ENCODE assay signal across 23 cellular contexts in the genomic region with DNA sequence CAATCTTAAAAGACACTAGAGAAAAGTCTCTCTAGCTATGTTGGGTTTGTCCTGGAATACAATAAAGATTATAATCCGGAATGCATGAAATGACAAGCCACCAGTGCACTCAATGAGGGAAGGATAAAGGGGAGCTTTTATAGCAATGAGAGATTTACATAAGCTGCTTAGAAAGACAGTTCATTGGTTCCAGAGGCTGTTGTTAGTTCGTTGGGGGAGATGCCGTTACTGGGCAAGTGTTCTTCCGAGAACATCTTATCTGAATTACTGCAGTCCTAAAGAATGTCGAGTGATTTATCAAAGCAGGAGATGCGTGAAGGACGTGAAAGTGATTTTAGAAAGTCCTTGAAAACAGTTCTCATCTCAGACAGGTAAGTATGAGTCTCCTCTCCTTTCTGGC. TPM values are rescaled to one million over a fixed set of nuclear protein-coding genes. Genes with fewer than 3 reads are reported as not detected.
DNase-seq lines count a peak whose midpoint lies in the region; ATAC-seq and TF ChIP-seq lines count a peak whose summit lies in the region.
"Had no signal": no experiment of that assay in that cellular context is flagged by ENCODE, and none has a peak within 500 bp of the region (broad histone marks: within the 10 kb centered on the region; RNA-seq: fewer than 3 reads in every experiment).

No MANE protein-coding gene starts in this region.

- H3K27ac ChIP-seq in WERI-Rb-1, result no peak overlapping the region
- no peak overlapping the region for H3K27ac ChIP-seq in left lung
- H3K27ac ChIP-seq in parathyroid adenoma, result no peak overlapping the region
- H3K27ac ChIP-seq: A549; BLaER1 treated with 17β-estradiol and CSF1 and Interleukin-3, amounts not matched to agents 10 nM and 100 nM; KMS-11; SJCRH30 had no signal

- no peak overlapping the region for H3K4me3 Mint-ChIP-seq in type B pancreatic cell
- H3K4me3 Mint-ChIP-seq in chondrocyte (ENCODE audit: unreplicated experiment), result no peak overlapping the region
- H3K4me3 Mint-ChIP-seq: CD4-positive, alpha-beta T cell; IgD-negative memory B cell had no signal

- H3K9me3 Mint-ChIP-seq in type B pancreatic cell (no peaks in the 10 kb centered on the region), chondrocyte (ENCODE audit: low read depth) (no peaks in the 10 kb centered on the region)
- H3K9me3 Mint-ChIP-seq: CD4-positive, alpha-beta T cell; IgD-negative memory B cell had no signal

- intact Hi-C loops in left lung (cut with DNase I), result no loop called here

- H3K27ac Mint-ChIP-seq in type B pancreatic cell (no peak overlapping the region), chondrocyte (ENCODE audit: unreplicated experiment) (no peak overlapping the region)
- H3K27ac Mint-ChIP-seq: CD4-positive, alpha-beta T cell; IgD-negative memory B cell had no signal

- peak; percentile 73 for ATAC-seq in left lung
- ATAC-seq: A549, HCT116, SK-N-SH treated with all-trans-retinoic acid at 6 μM for 48 hours had no signal

- DNase-seq in M059J (ENCODE audit: low read depth), result peak; percentile 13
- peak; percentile 45 for DNase-seq in WERI-Rb-1
- DNase-seq in left lung, result no peak
- DNase-seq in iPS-NIHi11 (ENCODE audit: low spot score), result no peak
- no peak for DNase-seq in type B pancreatic cell (ENCODE audit: extremely low spot score, unreplicated experiment)
- no peak for DNase-seq in chondrocyte (ENCODE audit: low spot score)
- DNase-seq: AML-193; CD4-positive, alpha-beta T cell; DMS53; NCI-H1048; NCI-H1417; NCI-H1694; NCI-H2081; NCI-H345; NCI-H510A treated with DMSO at 0.1 percent for 48 hours; SJCRH30 had no signal

- H3K4me3 ChIP-seq in WERI-Rb-1 (ENCODE audit: low read depth, low read length) (no peak overlapping the region), left lung (no peak overlapping the region), parathyroid adenoma (ENCODE audit: low read depth, low read length) (no peak overlapping the region)
- H3K4me3 ChIP-seq: A549; BLaER1 treated with 17β-estradiol and CSF1 and Interleukin-3, amounts not matched to agents 10 nM and 100 nM; SJCRH30 had no signal

- H3K36me3 Mint-ChIP-seq in type B pancreatic cell (peaks cover 4% of the 10 kb centered on the region), chondrocyte (ENCODE audit: low read depth) (peaks cover 2% of the 10 kb centered on the region)
- H3K36me3 Mint-ChIP-seq: IgD-negative memory B cell had no signal

- no peak overlapping the region for H2AFZ ChIP-seq in parathyroid adenoma

- peaks cover 10% of the 10 kb centered on the region for H3K27me3 Mint-ChIP-seq in type B pancreatic cell
- H3K27me3 Mint-ChIP-seq in chondrocyte (ENCODE audit: low read depth), result peaks cover 36% of the 10 kb centered on the region

- H3K4me2 ChIP-seq in parathyroid adenoma (ENCODE audit: low read length), result peak overlapping the region; percentile 34
- H3K4me2 ChIP-seq: A549; BLaER1 treated with 17β-estradiol and CSF1 and Interleukin-3, amounts not matched to agents 10 nM and 100 nM; KMS-11 had no signal

- peaks cover 8% of the 10 kb centered on the region for H3K4me1 Mint-ChIP-seq in type B pancreatic cell (ENCODE audit: unreplicated experiment)
- no peaks in the 10 kb centered on the region for H3K4me1 Mint-ChIP-seq in chondrocyte (ENCODE audit: low read depth)

- no peaks in the 10 kb centered on the region for H3K79me2 ChIP-seq in parathyroid adenoma

- H3K36me3 ChIP-seq in WERI-Rb-1 (no peaks in the 10 kb centered on the region), left lung (no peaks in the 10 kb centered on the region), parathyroid adenoma (ENCODE audit: control insufficient read depth, insufficient read depth, low read length) (no peaks in the 10 kb centered on the region)
- H3K36me3 ChIP-seq: BLaER1 treated with 17β-estradiol and CSF1 and Interleukin-3, amounts not matched to agents 10 nM and 100 nM; SJCRH30 had no signal

- no peaks in the 10 kb centered on the region for H3K9me3 ChIP-seq in WERI-Rb-1 (ENCODE audit: severe bottlenecking)
- no peaks in the 10 kb centered on the region for H3K9me3 ChIP-seq in left lung
- H3K9me3 ChIP-seq in parathyroid adenoma (ENCODE audit: control insufficient read depth, low read length), result no peaks in the 10 kb centered on the region
- H3K9me3 ChIP-seq: A549; BLaER1 treated with 17β-estradiol and CSF1 and Interleukin-3, amounts not matched to agents 10 nM and 100 nM; SJCRH30 had no signal

- H3K27me3 ChIP-seq in WERI-Rb-1 (ENCODE audit: insufficient read depth, low read depth, severe bottlenecking), result no peaks in the 10 kb centered on the region
- H3K27me3 ChIP-seq in left lung, result peaks cover 0 to 5% of the 10 kb centered on the region in 2 donors
- H3K27me3 ChIP-seq in parathyroid adenoma (ENCODE audit: control insufficient read depth, insufficient read depth, low read length), result no peaks in the 10 kb centered on the region
- H3K27me3 ChIP-seq: BLaER1 treated with 17β-estradiol and CSF1 and Interleukin-3, amounts not matched to agents 10 nM and 100 nM; SJCRH30 had no signal

- no peaks in the 10 kb centered on the region for H3K4me1 ChIP-seq in left lung
- no peaks in the 10 kb centered on the region for H3K4me1 ChIP-seq in parathyroid adenoma
- H3K4me1 ChIP-seq: A549, SJCRH30 had no signal

- H3K9ac ChIP-seq in parathyroid adenoma, result no peak overlapping the region
- H3K9ac ChIP-seq: BLaER1 treated with 17β-estradiol and CSF1 and Interleukin-3, amounts not matched to agents 10 nM and 100 nM; KMS-11 had no signal

- TF ChIP-seq CTCF in WERI-Rb-1 (IDR thresholded peaks at IDR 0.05; ENCODE audit: low read depth, low read length) (no peak), left lung (IDR thresholded peaks at IDR 0.05) (no peak), parathyroid adenoma (IDR thresholded peaks at IDR 0.05) (no peak), type B pancreatic cell (conservative IDR thresholded peaks at IDR 0.05) (no peak), chondrocyte (IDR thresholded peaks at IDR 0.05) (no peak)

RNA-seq across cellular contexts. Expression of gene SYN3, which starts 33.6 kb away (rescaled TPM):
- not detected in 2 replicates for total RNA-seq in M059J (2014; rRNA removed; shearing (Covaris generic))
- 1 to 10 TPM in 1 of 2 donors, under 1 TPM in 1; 0.47 to 1.2 TPM for total RNA-seq in left lung
- total RNA-seq in type B pancreatic cell (ENCODE audit: low replicate concordance), result 1.9 and 3.9 TPM in 2 replicates
- not detected in 3 replicates for total RNA-seq in chondrocyte
- total RNA-seq: CD4-positive, alpha-beta T cell had no signal

Comparison
In these comparisons a context has a peak if more than half of its experiments do, and no peak if none do; other contexts are left out.
1. DNase-seq: peak in M059J (single experiment) and WERI-Rb-1 (single experiment); none in left lung (0 of 2), iPS-NIHi11 (single experiment), type B pancreatic cell (single experiment) and chondrocyte (single experiment).